1 cellular context compared by ENCODE assay signal in genomic region chr7:26688388-26688787, GRCh38.
TF ChIP-seq lines count a peak whose summit lies in the region.

No MANE protein-coding gene starts in this region.

TF ChIP-seq in HEK293, 187 proteins besides CTCF, POLR2A, EP300 and RAD21 (continued from another document):
- peak; percentile 42; the same call in 1 of the 2 replicates for TF ChIP-seq FEZF1 (tag by site-specific recombination; IDR thresholded peaks at IDR 0.05)
- TF ChIP-seq TCF7L2 (IDR thresholded peaks at IDR 0.05; ENCODE audit: borderline replicate concordance, low read depth, low read length): peak; percentile 65; the same call in 1 of the 2 replicates
- 0 out of 2 replicates have a peak, but pooled peaks have one; percentile 32 for TF ChIP-seq ZXDB (tag by site-specific recombination; IDR thresholded peaks at IDR 0.05)
